Comparison of ENCODE assay signal across 24 cellular contexts in genomic region chr5:15645776-15646175, GRCh38.
A peak's percentile ranks its signal among the peaks of the same experiment; 100 is the strongest.
DNase-seq lines count a peak whose midpoint lies in the region; FAIRE-seq and TF ChIP-seq lines count a peak whose summit lies in the region.
"Had no signal": no experiment of that assay in that cellular context is flagged by ENCODE, and none has a peak within 500 bp of the region (broad histone marks: within the 10 kb centered on the region; RNA-seq: fewer than 3 reads in every experiment).

No MANE protein-coding gene starts in this region.

- no peak overlapping the region for H3K4me3 ChIP-seq in astrocyte (ENCODE audit: insufficient read depth, low read depth, low read length)
- no peak overlapping the region for H3K4me3 ChIP-seq in subcutaneous abdominal adipose tissue (ENCODE audit: low read depth in 1 of 5, low read length in 5 of 5)
- H3K4me3 ChIP-seq: neural progenitor cell, skin epidermis had no signal

- H3K27ac ChIP-seq in astrocyte (ENCODE audit: low read depth, low read length) (no peak overlapping the region), subcutaneous abdominal adipose tissue (ENCODE audit: low read depth, low read length) (peak overlapping the region; percentile 34)
- H3K27ac ChIP-seq: neural progenitor cell, RWPE1, WERI-Rb-1 had no signal

- peaks cover 31% of the 10 kb centered on the region for H3K4me1 Mint-ChIP-seq in HFFc6 (ENCODE audit: low read depth)
- H3K4me1 Mint-ChIP-seq in astrocyte (ENCODE audit: low read depth, unreplicated experiment) = peaks cover 34% of the 10 kb centered on the region
- no peaks in the 10 kb centered on the region for H3K4me1 Mint-ChIP-seq in activated naive CD8-positive, alpha-beta T cell treated with anti-CD3 and anti-CD28 coated beads for 36 hours
- H3K4me1 Mint-ChIP-seq: activated T-helper 17 cell treated with anti-CD3 and anti-CD28 coated beads, Interleukin-2, amount 50 U/mL, for 72 hours; neural progenitor cell; stimulated activated memory B cell treated with anti-CD40 and anti-IgM and Interleukin-4, amounts not matched to agents 10 μg/mL and 1 μg/mL and 100 μg/mL, for 72 hours had no signal

- H3K36me3 ChIP-seq in astrocyte (ENCODE audit: insufficient read depth, low read length) (no peaks in the 10 kb centered on the region), subcutaneous abdominal adipose tissue (ENCODE audit: control insufficient read depth in 5 of 5, insufficient read depth in 5 of 5, low read length in 5 of 5) (no peaks in the 10 kb centered on the region)
- H3K36me3 ChIP-seq: neural progenitor cell, WERI-Rb-1 had no signal

- FAIRE-seq in astrocyte (lab: Jason Lieb, UNC) (no peak), RCC 7860 (lab: Jason Lieb, UNC) (no peak)
- FAIRE-seq: G401.6 had no signal

- H3K4me2 ChIP-seq in astrocyte (ENCODE audit: low read length) = peak overlapping the region; percentile 34
- H3K4me2 ChIP-seq: neural progenitor cell had no signal

- no peak overlapping the region for H3K9ac ChIP-seq in astrocyte (ENCODE audit: low read length)
- no peak overlapping the region for H3K9ac ChIP-seq in subcutaneous abdominal adipose tissue (ENCODE audit: low read length in 5 of 5)
- H3K9ac ChIP-seq: neural progenitor cell had no signal

- H3K27me3 ChIP-seq in astrocyte (ENCODE audit: insufficient read depth, low read length) = no peaks in the 10 kb centered on the region
- no peaks in the 10 kb centered on the region for H3K27me3 ChIP-seq in subcutaneous abdominal adipose tissue (ENCODE audit: control insufficient read depth in 5 of 5, insufficient read depth in 4 of 5, low read length in 5 of 5)
- H3K27me3 ChIP-seq: neural progenitor cell had no signal

- H3K27ac Mint-ChIP-seq in HFFc6 = peak overlapping the region; percentile 79
- peak overlapping the region; percentile 79 for H3K27ac Mint-ChIP-seq in astrocyte (ENCODE audit: unreplicated experiment)
- no peak overlapping the region for H3K27ac Mint-ChIP-seq in activated naive CD8-positive, alpha-beta T cell treated with anti-CD3 and anti-CD28 coated beads for 36 hours
- H3K27ac Mint-ChIP-seq: activated naive CD8-positive, alpha-beta T cell; activated T-helper 17 cell treated with anti-CD3 and anti-CD28 coated beads, Interleukin-2, amount 50 U/mL, for 72 hours; CD8-positive, alpha-beta T cell; neural progenitor cell; progenitor cell of endocrine pancreas; stimulated activated memory B cell treated with anti-CD40 and anti-IgM and Interleukin-4, amounts not matched to agents 10 μg/mL and 1 μg/mL and 100 μg/mL, for 72 hours had no signal

- peaks cover 4% of the 10 kb centered on the region; the same call in 1 of the 2 replicates for H3K27me3 Mint-ChIP-seq in HFFc6 (ENCODE audit: insufficient read depth)
- no peaks in the 10 kb centered on the region for H3K27me3 Mint-ChIP-seq in astrocyte (ENCODE audit: low read depth, unreplicated experiment)
- H3K27me3 Mint-ChIP-seq in activated naive CD8-positive, alpha-beta T cell treated with anti-CD3 and anti-CD28 coated beads for 36 hours = no peaks in the 10 kb centered on the region
- H3K27me3 Mint-ChIP-seq: activated naive CD8-positive, alpha-beta T cell; activated T-helper 17 cell treated with anti-CD3 and anti-CD28 coated beads, Interleukin-2, amount 50 U/mL, for 72 hours; brain; progenitor cell of endocrine pancreas; stimulated activated memory B cell treated with anti-CD40 and anti-IgM and Interleukin-4, amounts not matched to agents 10 μg/mL and 1 μg/mL and 100 μg/mL, for 72 hours had no signal

- H3K4me3 Mint-ChIP-seq in HFFc6 (peak overlapping the region; percentile 69; the same call in 1 of the 2 replicates), astrocyte (ENCODE audit: unreplicated experiment) (no peak overlapping the region)
- no peak overlapping the region for H3K4me3 Mint-ChIP-seq in activated naive CD8-positive, alpha-beta T cell treated with anti-CD3 and anti-CD28 coated beads for 36 hours
- H3K4me3 Mint-ChIP-seq: activated naive CD8-positive, alpha-beta T cell; activated T-helper 17 cell treated with anti-CD3 and anti-CD28 coated beads, Interleukin-2, amount 50 U/mL, for 72 hours; brain; CD8-positive, alpha-beta T cell; neural progenitor cell; stimulated activated memory B cell treated with anti-CD40 and anti-IgM and Interleukin-4, amounts not matched to agents 10 μg/mL and 1 μg/mL and 100 μg/mL, for 72 hours; T-helper 2 cell treated with Interferon-gamma antibody and Interleukin-4, amounts not matched to agents 5 μg/mL and 100 μg/mL, for 36 hours had no signal

- H3K4me1 ChIP-seq in astrocyte (ENCODE audit: insufficient read depth, low read length) (peaks cover 12% of the 10 kb centered on the region), subcutaneous abdominal adipose tissue (ENCODE audit: control insufficient read depth in 5 of 5, insufficient read depth in 5 of 5, low read length in 5 of 5) (peaks cover 0 to 15% (median 8%) of the 10 kb centered on the region in 5 donors)

- no peaks in the 10 kb centered on the region for H3K9me3 ChIP-seq in astrocyte (ENCODE audit: insufficient read depth, low read depth, low read length)
- no peaks in the 10 kb centered on the region for H3K9me3 ChIP-seq in subcutaneous abdominal adipose tissue (ENCODE audit: control insufficient read depth in 5 of 5, low read length in 5 of 5)

- DNase-seq in HFFc6 = no peak
- peak; percentile 43 for DNase-seq in astrocyte (ENCODE audit: low read depth)
- DNase-seq in iPS-NIHi7 (ENCODE audit: extremely low spot score) = peak; percentile 19
- no peak for DNase-seq in activated naive CD4-positive, alpha-beta T cell (lab: John Stamatoyannopoulos, UW)
- DNase-seq in activated naive CD8-positive, alpha-beta T cell treated with anti-CD3 and anti-CD28 coated beads for 36 hours = no peak
- no peak for DNase-seq in RCC 7860 (ENCODE audit: low spot score)
- DNase-seq: activated CD4-positive, alpha-beta T cell treated with anti-CD3 and anti-CD28 coated beads, Interleukin-2, amount 50 U/mL, for 1 hour; CD8-positive, alpha-beta T cell; DMS153; effector CD8-positive, alpha-beta T cell; NCI-H1092 treated with DMSO at 0.1 percent for 48 hours; NCI-H2081 treated with DMSO at 0.1 percent for 48 hours; WERI-Rb-1 had no signal

- H4K20me1 ChIP-seq in astrocyte (ENCODE audit: insufficient read depth, low read length) = peaks cover 42% of the 10 kb centered on the region

- TF ChIP-seq CTCF in HFFc6 (IDR thresholded peaks at IDR 0.05) (no peak), astrocyte (IDR thresholded peaks at IDR 0.05; ENCODE audit: insufficient read depth, low read depth, low read length) (no peak)

- peaks cover 24% of the 10 kb centered on the region for H3K36me3 Mint-ChIP-seq in HFFc6 (ENCODE audit: low read depth)
- H3K36me3 Mint-ChIP-seq in astrocyte (ENCODE audit: low read depth, unreplicated experiment) = peaks cover 5% of the 10 kb centered on the region
- H3K36me3 Mint-ChIP-seq in activated naive CD8-positive, alpha-beta T cell treated with anti-CD3 and anti-CD28 coated beads for 36 hours = no peaks in the 10 kb centered on the region
- H3K36me3 Mint-ChIP-seq: activated naive CD8-positive, alpha-beta T cell; CD8-positive, alpha-beta T cell; stimulated activated memory B cell treated with anti-CD40 and anti-IgM and Interleukin-4, amounts not matched to agents 10 μg/mL and 1 μg/mL and 100 μg/mL, for 72 hours had no signal

- peaks cover 10% of the 10 kb centered on the region for H3K79me2 ChIP-seq in astrocyte (ENCODE audit: insufficient read depth, low read length)

- H3K9me3 Mint-ChIP-seq in HFFc6 (no peaks in the 10 kb centered on the region), astrocyte (ENCODE audit: unreplicated experiment) (peaks cover 4% of the 10 kb centered on the region)
- no peaks in the 10 kb centered on the region for H3K9me3 Mint-ChIP-seq in activated naive CD8-positive, alpha-beta T cell treated with anti-CD3 and anti-CD28 coated beads for 36 hours

- H2AFZ ChIP-seq in astrocyte (ENCODE audit: low read depth, low read length) = no peak overlapping the region
- H2AFZ ChIP-seq: neural progenitor cell had no signal

Comparison
In these comparisons a context has a peak if more than half of its experiments do, and no peak if none do; other contexts are left out.
1. DNase-seq: peak in astrocyte (single experiment) and iPS-NIHi7 (single experiment); none in HFFc6 (single experiment), activated naive CD4-positive, alpha-beta T cell (0 of 4), activated naive CD8-positive, alpha-beta T cell treated with anti-CD3 and anti-CD28 coated beads for 36 hours (single experiment) and RCC 7860 (single experiment).